Comparison of ENCODE assay signal across 13 cellular contexts in genomic region chr17:8479431-8479947, GRCh38. TPM values are rescaled to one million over a fixed set of nuclear protein-coding genes. Genes with fewer than 3 reads are reported as not detected.
DNase-seq lines count a peak whose midpoint lies in the region; ATAC-seq and TF ChIP-seq lines count a peak whose summit lies in the region.
"Had no signal": no experiment of that assay in that cellular context is flagged by ENCODE, and none has a peak within 500 bp of the region (broad histone marks: within the 10 kb centered on the region; RNA-seq: fewer than 3 reads in every experiment).

No MANE protein-coding gene starts in this region.

- ATAC-seq in GM21367 (IDR thresholded peaks at IDR 0.05; ENCODE audit: unreplicated experiment): no peak

- no peak for TF ChIP-seq POLR2A in tibial nerve (IDR thresholded peaks at IDR 0.05)

- TF ChIP-seq CTCF in fibroblast of lung (conservative IDR thresholded peaks at IDR 0.05 in 1 of 2, IDR thresholded peaks at IDR 0.05 in 1 of 2; ENCODE audit: low read depth in 1 of 2, low read length in 2 of 2) (no peak), tibial nerve (IDR thresholded peaks at IDR 0.05) (no peak), nephron progenitor cell (IDR thresholded peaks at IDR 0.05) (no peak), hepatocyte (IDR thresholded peaks at IDR 0.05; ENCODE audit: poor library complexity) (no peak)

- H3K9me3 ChIP-seq in MG63 (peaks cover 11% of the 10 kb centered on the region), fibroblast of lung (ENCODE audit: control insufficient read depth, insufficient read depth, low read depth, low read length) (no peaks in the 10 kb centered on the region), tibial nerve (peaks cover 0 to 5% (median 0%) of the 10 kb centered on the region in 4 donors), hepatocyte (ENCODE audit: low read depth) (peaks cover 2% of the 10 kb centered on the region)

- peaks cover 85% of the 10 kb centered on the region for H3K36me3 Mint-ChIP-seq in nephron progenitor cell (ENCODE audit: low read depth)

- H3K36me3 ChIP-seq in MG63 (peaks cover 89% of the 10 kb centered on the region), fibroblast of lung (ENCODE audit: control insufficient read depth, insufficient read depth, low read length) (peaks cover 32% of the 10 kb centered on the region), tibial nerve (peaks cover 0 to 72% (median 6%) of the 10 kb centered on the region in 3 donors), hepatocyte (replicated peaks; ENCODE audit: insufficient read depth, low read depth) (peaks cover 12% of the 10 kb centered on the region)

- H3K4me1 ChIP-seq in fibroblast of lung (ENCODE audit: control insufficient read depth, extremely low read depth, insufficient read depth, low read length) (peaks cover 9% of the 10 kb centered on the region), tibial nerve (peaks cover 0 to 61% (median 21%) of the 10 kb centered on the region in 4 donors), hepatocyte (ENCODE audit: insufficient read depth) (peaks cover 5% of the 10 kb centered on the region)

- no peak overlapping the region for H3K4me3 Mint-ChIP-seq in nephron progenitor cell
- H3K4me3 Mint-ChIP-seq: activated naive CD8-positive, alpha-beta T cell treated with anti-CD3 and anti-CD28 coated beads, Interleukin-2, amount 10 ng/mL, durations not matched to agents 7 days and 5 days had no signal

- H3K27ac ChIP-seq in fibroblast of lung (ENCODE audit: insufficient read depth, low read length) (peak overlapping the region; percentile 48), tibial nerve (peak overlapping the region; percentile 65 to 92 (median 80)), hepatocyte (no peak overlapping the region)
- H3K27ac ChIP-seq: SK-N-MC had no signal

- no peak overlapping the region for H3K27ac Mint-ChIP-seq in nephron progenitor cell
- H3K27ac Mint-ChIP-seq: activated naive CD8-positive, alpha-beta T cell treated with anti-CD3 and anti-CD28 coated beads, Interleukin-2, amount 10 ng/mL, durations not matched to agents 7 days and 5 days had no signal

- DNase-seq in MG63 (peak; percentile 89), fibroblast of lung (ENCODE audit: low read depth in 2 of 2) (peak; percentile 81 to 86), midbrain (lab: John Stamatoyannopoulos, UW) (peak; percentile 86), tibial nerve (ENCODE audit: low spot score in 2 of 2) (peak in 1 of 2 donors; percentile 33), nephron progenitor cell (no peak), DMS114 treated with DMSO at 0.1 percent for 48 hours (lab: John Stamatoyannopoulos, UW; ENCODE audit: unreplicated experiment) (no peak), hepatocyte (ENCODE audit: low spot score) (no peak)
- DNase-seq: activated CD4-positive, alpha-beta T cell treated with anti-CD3 and anti-CD28 coated beads for 48 hours; activated naive CD8-positive, alpha-beta T cell treated with anti-CD3 and anti-CD28 coated beads, Interleukin-2, amount 10 ng/mL, durations not matched to agents 7 days and 5 days; Kasumi-1; stimulated activated CD4-positive, alpha-beta T cell treated with anti-CD3 and anti-CD28 coated beads, Interleukin-2, amount 100 ng/mL, for 24 hours had no signal

- H3K4me3 ChIP-seq in MG63 (no peak overlapping the region), fibroblast of lung (replicated peaks in 1 of 4; ENCODE audit: control extremely low read depth in 1 of 4, insufficient read depth in 1 of 4, low read depth in 3 of 4, low read length in 4 of 4) (no peak overlapping the region), tibial nerve (peak overlapping the region in 1 of 4 donors; percentile 22), hepatocyte (no peak overlapping the region)
- H3K4me3 ChIP-seq: SK-N-MC had no signal

- H3K27me3 ChIP-seq in MG63 (no peaks in the 10 kb centered on the region), fibroblast of lung (ENCODE audit: control insufficient read depth, insufficient read depth, low read length) (no peaks in the 10 kb centered on the region), tibial nerve (no peaks in the 10 kb centered on the region), hepatocyte (no peaks in the 10 kb centered on the region)

- no peaks in the 10 kb centered on the region for H3K9me2 ChIP-seq in hepatocyte (replicated peaks; ENCODE audit: insufficient read depth)

- no peak overlapping the region for H3K9ac ChIP-seq in fibroblast of lung (ENCODE audit: insufficient read depth, low read length)

- peaks cover 2% of the 10 kb centered on the region for H3K9me3 Mint-ChIP-seq in nephron progenitor cell

- H2AFZ ChIP-seq in fibroblast of lung (ENCODE audit: low read length) (no peak overlapping the region), hepatocyte (no peak overlapping the region)

- WGBS in tibial nerve, 2 donors: 31 to 63% methylated on average over 11 of the region's 11 CpGs
- WGBS in hepatocyte (ENCODE audit: low lambda C conversion rate, missing lambda C conversion rate): 93% methylated on average over 11 of the region's 11 CpGs

- H3K79me2 ChIP-seq in fibroblast of lung (ENCODE audit: control insufficient read depth, insufficient read depth, low read length) (no peaks in the 10 kb centered on the region), hepatocyte (no peaks in the 10 kb centered on the region)

- no peaks in the 10 kb centered on the region for H4K20me1 ChIP-seq in fibroblast of lung (ENCODE audit: control insufficient read depth, extremely low read depth, insufficient read depth, low read length)
- H4K20me1 ChIP-seq in hepatocyte (ENCODE audit: insufficient read depth, poor library complexity, severe bottlenecking): no peaks in the 10 kb centered on the region

- TF ChIP-seq EP300 in tibial nerve (IDR thresholded peaks at IDR 0.05): peak; percentile 74 to 91

- H3K4me2 ChIP-seq in fibroblast of lung (ENCODE audit: extremely low read depth, insufficient read depth, low read length) (no peak overlapping the region), hepatocyte (no peak overlapping the region)

- H3K27me3 Mint-ChIP-seq in nephron progenitor cell (ENCODE audit: low read depth, poor library complexity): peaks cover 7% of the 10 kb centered on the region
- H3K27me3 Mint-ChIP-seq: activated naive CD8-positive, alpha-beta T cell treated with anti-CD3 and anti-CD28 coated beads, Interleukin-2, amount 10 ng/mL, durations not matched to agents 7 days and 5 days had no signal

- H3K4me1 Mint-ChIP-seq in nephron progenitor cell: no peaks in the 10 kb centered on the region
- H3K4me1 Mint-ChIP-seq: activated naive CD8-positive, alpha-beta T cell treated with anti-CD3 and anti-CD28 coated beads, Interleukin-2, amount 10 ng/mL, durations not matched to agents 7 days and 5 days had no signal

RNA-seq across cellular contexts. Expression of gene NDEL1, which starts 43.8 kb away (rescaled TPM):
- total RNA-seq in MG63 (2014; rRNA removed; shearing (Covaris generic); ENCODE audit: low replicate concordance): 41.8 and 125 TPM in 2 replicates
- total RNA-seq in fibroblast of lung: 34.9 and 45.4 TPM in 2 replicates
- 67.3 and 88.6 TPM in 2 replicates for polyA plus RNA-seq in fibroblast of lung
- 39.3 and 52.2 TPM in 2 replicates for polyA plus RNA-seq in fibroblast of lung (2012)
- 30.5 and 37.9 TPM in 2 replicates for polyA minus RNA-seq in fibroblast of lung (ENCODE audit: low replicate concordance)
- 100 to 1,000 TPM in 1 of 4 donors, 10 to 100 TPM in 3; 63.6 to 102 (median 84.1) TPM for total RNA-seq in tibial nerve
- total RNA-seq in hepatocyte: 60.7 and 66.3 TPM in 2 replicates
- 46.1 and 51.1 TPM in 2 replicates for polyA plus RNA-seq in hepatocyte

Comparison
In these comparisons a context has a peak if more than half of its experiments do, and no peak if none do; other contexts are left out.
1. DNase-seq: peak in MG63 (single experiment), fibroblast of lung (2 of 2) and midbrain (single experiment); none in nephron progenitor cell (single experiment), DMS114 treated with DMSO at 0.1 percent for 48 hours (single experiment) and hepatocyte (single experiment).